ENCODE assay signal across 1 cellular context in the genomic region with DNA sequence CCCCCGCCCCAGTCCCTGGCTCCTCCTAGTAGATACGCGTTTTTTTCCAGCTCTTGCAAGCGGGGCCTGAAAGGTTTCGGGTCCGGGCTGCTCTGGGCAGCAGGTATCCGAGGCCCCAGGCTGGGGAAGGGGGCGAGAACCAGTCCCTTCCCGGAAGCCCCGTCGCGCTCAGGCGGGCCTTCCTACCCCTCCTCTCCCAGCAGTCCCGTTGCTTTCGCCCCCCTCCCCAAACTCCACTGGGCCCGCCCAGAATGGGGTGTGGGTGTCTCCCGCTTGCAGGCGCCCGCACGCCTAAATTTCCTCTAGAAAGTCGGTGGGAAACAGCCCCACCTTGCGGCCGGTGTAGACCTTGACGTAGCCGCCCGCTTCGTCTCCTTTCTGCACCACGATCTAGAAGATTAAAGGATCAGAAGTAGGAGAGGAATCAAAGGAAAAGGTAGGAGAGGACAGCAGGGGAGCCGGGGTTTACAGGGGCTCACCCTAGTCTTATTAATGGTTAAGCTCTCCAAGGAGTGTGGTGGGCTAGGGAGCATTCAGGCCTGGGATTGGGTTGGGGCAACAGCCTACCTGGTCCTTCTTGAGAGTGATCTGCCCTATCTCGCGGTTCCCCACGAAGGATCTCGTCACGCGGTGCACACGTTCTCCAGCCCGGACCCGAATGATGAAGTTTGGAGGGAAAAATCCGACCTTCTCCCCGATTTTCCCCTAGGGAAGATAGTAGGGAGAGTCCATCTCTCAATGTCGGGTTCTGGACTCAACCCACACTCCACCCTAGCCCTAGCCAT.
TF ChIP-seq lines count a peak whose summit lies in the region.

No MANE protein-coding gene starts in this region.

TF ChIP-seq in K562, 482 proteins besides CTCF, POLR2A, EP300 and RAD21 (continued from another document and continues in another):
- no peak for TF ChIP-seq PREB (CRISPR knock-in tag; IDR thresholded peaks at IDR 0.05)
- peak; percentile 33; the same call in 1 of the 2 replicates for TF ChIP-seq SMARCA4 (IDR thresholded peaks at IDR 0.05)
- TF ChIP-seq SIX5 (IDR thresholded peaks at IDR 0.05; ENCODE audit: borderline replicate concordance in 1 of 2, insufficient read depth in 1 of 2, low read depth in 1 of 2, low read length in 2 of 2) = no peak
- TF ChIP-seq SMC3 (conservative IDR thresholded peaks at IDR 0.05; ENCODE audit: insufficient read depth, low read depth, low read length) = 0 out of 2 replicates have a peak, but pooled peaks have one; percentile 42
- peak; percentile 62; the same call in 1 of the 2 replicates for TF ChIP-seq KDM2B (CRISPR knock-in tag; IDR thresholded peaks at IDR 0.05)
- TF ChIP-seq NEUROD1 (IDR thresholded peaks at IDR 0.05; ENCODE audit: borderline replicate concordance, low read depth, low read length, partially characterized antibody) = peak; percentile 12
- TF ChIP-seq TEAD1 (CRISPR knock-in tag; IDR thresholded peaks at IDR 0.05) = 0 out of 4 replicates have a peak, but pooled peaks of 1 of the 2 experiments have one; percentile 30
- no peak for TF ChIP-seq MLX (CRISPR knock-in tag; conservative IDR thresholded peaks at IDR 0.05)
- peak; percentile 30; the same call in 1 of the 2 replicates for TF ChIP-seq ZFX (CRISPR knock-in tag; IDR thresholded peaks at IDR 0.05)
- TF ChIP-seq PHTF2 (CRISPR knock-in tag; IDR thresholded peaks at IDR 0.05) = no peak
- TF ChIP-seq, protein P1, sequence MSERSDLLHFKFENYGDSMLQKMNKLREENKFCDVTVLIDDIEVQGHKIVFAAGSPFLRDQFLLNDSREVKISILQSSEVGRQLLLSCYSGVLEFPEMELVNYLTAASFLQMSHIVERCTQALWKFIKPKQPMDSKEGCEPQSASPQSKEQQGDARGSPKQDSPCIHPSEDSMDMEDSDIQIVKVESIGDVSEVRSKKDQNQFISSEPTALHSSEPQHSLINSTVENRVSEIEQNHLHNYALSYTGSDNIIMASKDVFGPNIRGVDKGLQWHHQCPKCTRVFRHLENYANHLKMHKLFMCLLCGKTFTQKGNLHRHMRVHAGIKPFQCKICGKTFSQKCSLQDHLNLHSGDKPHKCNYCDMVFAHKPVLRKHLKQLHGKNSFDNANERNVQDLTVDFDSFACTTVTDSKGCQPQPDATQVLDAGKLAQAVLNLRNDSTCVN (CRISPR knock-in tag; IDR thresholded peaks at IDR 0.05) = no peak
- TF ChIP-seq ARID1B (IDR thresholded peaks at IDR 0.05) = no peak
- TF ChIP-seq RB1 (IDR thresholded peaks at IDR 0.05; ENCODE audit: low read depth) = peak; percentile 42; the same call in 1 of the 2 replicates
- TF ChIP-seq JUND (IDR thresholded peaks at IDR 0.05; ENCODE audit: borderline replicate concordance, low read depth, low read length) = 0 out of 2 replicates have a peak, but pooled peaks have one; percentile 24
- TF ChIP-seq JUND (tag; IDR thresholded peaks at IDR 0.05; ENCODE audit: borderline replicate concordance, low read depth, low read length) = peak; percentile 29; the same call in 1 of the 3 replicates
- 0 out of 4 replicates have a peak, but pooled peaks of 1 of the 2 experiments have one; percentile 38 for TF ChIP-seq SIN3A (IDR thresholded peaks at IDR 0.05; ENCODE audit: borderline replicate concordance in 2 of 2, control insufficient read depth in 1 of 2, low read depth in 2 of 2, low read length in 2 of 2)
- no peak for TF ChIP-seq CHD7 (IDR thresholded peaks at IDR 0.05; ENCODE audit: low read depth, low read length)
- no peak for TF ChIP-seq TRIM25 (IDR thresholded peaks at IDR 0.05; ENCODE audit: borderline replicate concordance)
- no peak for TF ChIP-seq RBBP5 (IDR thresholded peaks at IDR 0.05; ENCODE audit: borderline replicate concordance, insufficient read depth, low read length, poor library complexity, severe bottlenecking)
- no peak for TF ChIP-seq ZNF408 (CRISPR knock-in tag; IDR thresholded peaks at IDR 0.05; ENCODE audit: low read depth)
- TF ChIP-seq MXI1 (IDR thresholded peaks at IDR 0.05; ENCODE audit: low read depth, low read length) = no peak
- 0 out of 4 replicates have a peak, but pooled peaks of 1 of the 2 experiments have one; percentile 18 for TF ChIP-seq SRF (CRISPR knock-in tag; IDR thresholded peaks at IDR 0.05)
- TF ChIP-seq YY1 (IDR thresholded peaks at IDR 0.05; ENCODE audit: borderline replicate concordance in 1 of 3, control insufficient read depth in 1 of 3, extremely low read depth in 1 of 3, insufficient read depth in 3 of 3, insufficient read length in 1 of 3, insufficient replicate concordance in 2 of 3, low read depth in 1 of 3, low read length in 2 of 3) = peak in 1 of 3 experiments; percentile 21
- TF ChIP-seq NFE2 (IDR thresholded peaks at IDR 0.05; ENCODE audit: low read depth) = no peak
- TF ChIP-seq DEAF1 (CRISPR knock-in tag; IDR thresholded peaks at IDR 0.05) = peak; percentile 14; the same call in 1 of the 2 replicates
- TF ChIP-seq POLR2AphosphoS2 (IDR thresholded peaks at IDR 0.05; ENCODE audit: low read length) = no peak
- TF ChIP-seq HNRNPLL (IDR thresholded peaks at IDR 0.05; ENCODE audit: low read depth, low read length, poor library complexity, severe bottlenecking) = peak; percentile 35
- TF ChIP-seq, protein P2, sequence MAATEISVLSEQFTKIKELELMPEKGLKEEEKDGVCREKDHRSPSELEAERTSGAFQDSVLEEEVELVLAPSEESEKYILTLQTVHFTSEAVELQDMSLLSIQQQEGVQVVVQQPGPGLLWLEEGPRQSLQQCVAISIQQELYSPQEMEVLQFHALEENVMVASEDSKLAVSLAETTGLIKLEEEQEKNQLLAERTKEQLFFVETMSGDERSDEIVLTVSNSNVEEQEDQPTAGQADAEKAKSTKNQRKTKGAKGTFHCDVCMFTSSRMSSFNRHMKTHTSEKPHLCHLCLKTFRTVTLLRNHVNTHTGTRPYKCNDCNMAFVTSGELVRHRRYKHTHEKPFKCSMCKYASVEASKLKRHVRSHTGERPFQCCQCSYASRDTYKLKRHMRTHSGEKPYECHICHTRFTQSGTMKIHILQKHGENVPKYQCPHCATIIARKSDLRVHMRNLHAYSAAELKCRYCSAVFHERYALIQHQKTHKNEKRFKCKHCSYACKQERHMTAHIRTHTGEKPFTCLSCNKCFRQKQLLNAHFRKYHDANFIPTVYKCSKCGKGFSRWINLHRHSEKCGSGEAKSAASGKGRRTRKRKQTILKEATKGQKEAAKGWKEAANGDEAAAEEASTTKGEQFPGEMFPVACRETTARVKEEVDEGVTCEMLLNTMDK (IDR thresholded peaks at IDR 0.05; ENCODE audit: borderline replicate concordance, insufficient read depth, low read depth, low read length, poor library complexity, severe bottlenecking) = peak; percentile 15
- TF ChIP-seq EGR1 (conservative IDR thresholded peaks at IDR 0.05) = peak; percentile 17; the same call in 1 of the 2 replicates
- TF ChIP-seq STAG1 (CRISPR knock-in tag; IDR thresholded peaks at IDR 0.05; ENCODE audit: borderline replicate concordance) = peak; percentile 39; the same call in 1 of the 2 replicates
- peak; percentile 73 for TF ChIP-seq CREB1 (IDR thresholded peaks at IDR 0.05)
- TF ChIP-seq CREB1 (CRISPR knock-in tag; IDR thresholded peaks at IDR 0.05) = peak; percentile 73; the same call in 1 of the 2 replicates
